ENCODE assay signal across 24 cellular contexts in genomic region chrX:71298119-71298518, GRCh38. TPM values are rescaled to one million over a fixed set of nuclear protein-coding genes. Genes with fewer than 3 reads are reported as not detected.
DNase-seq lines count a peak whose midpoint lies in the region; ATAC-seq, FAIRE-seq and TF ChIP-seq lines count a peak whose summit lies in the region.
"Had no signal": no experiment of that assay in that cellular context is flagged by ENCODE, and none has a peak within 500 bp of the region (broad histone marks: within the 10 kb centered on the region; RNA-seq: fewer than 3 reads in every experiment).

No MANE protein-coding gene starts in this region.

- no peak overlapping the region for H3K4me3 Mint-ChIP-seq in HFFc6
- H3K4me3 Mint-ChIP-seq: B cell, CD14-positive monocyte had no signal

- in situ Hi-C loops in HepG2 (cut with HindIII; ENCODE audit: extremely low pct_ligation_motif_present, low pct_unique_long_range_greater_than_20kb) = no loop called here

- peaks cover 51% of the 10 kb centered on the region for H3K36me3 Mint-ChIP-seq in HFFc6 (ENCODE audit: low read depth)

- H3K79me2 ChIP-seq in HepG2 (ENCODE audit: insufficient read depth, low read length) = no peaks in the 10 kb centered on the region

- H3K4me2 ChIP-seq in HepG2 (ENCODE audit: low read depth, low read length) = no peak overlapping the region

- no peaks in the 10 kb centered on the region for H3K9me3 Mint-ChIP-seq in HFFc6

- BruUV-seq in HepG2 (replicated peaks; lab: Mats Ljungman, UMichigan) = no TSS peak

- H3K27me3 ChIP-seq in HepG2 (ENCODE audit: control insufficient read depth in 1 of 2, insufficient read depth in 2 of 2, low read length in 2 of 2) = no peaks in the 10 kb centered on the region

- H3K4me1 Mint-ChIP-seq in HFFc6 (ENCODE audit: low read depth) = peaks cover 35% of the 10 kb centered on the region
- H3K4me1 Mint-ChIP-seq: B cell had no signal

- H3K27ac ChIP-seq in HepG2 (ENCODE audit: extremely low read length, insufficient read depth, low read length) = no peak overlapping the region

- peaks cover 60% of the 10 kb centered on the region for H3K4me1 ChIP-seq in HepG2 (ENCODE audit: insufficient read depth, low read length)

- ATAC-seq in Right ventricle myocardium inferior (peak; percentile 29), left cardiac atrium (no peak), HepG2 (no peak), HG03139 (IDR thresholded peaks at IDR 0.05; ENCODE audit: unreplicated experiment) (no peak)

- DNase-seq in Right ventricle myocardium inferior (ENCODE audit: missing footprints) = no peak
- DNase-seq in left cardiac atrium = no peak
- DNase-seq in HFFc6 = no peak
- DNase-seq in choroid plexus epithelial cell (ENCODE audit: low read depth) = peak; percentile 61
- no peak for DNase-seq in HepG2 (ENCODE audit: low spot score)
- DNase-seq in activated CD8-positive, alpha-beta memory T cell treated with anti-CD3 and anti-CD28 coated beads for 24 hours = no peak
- DNase-seq in NCI-H2081 treated with DMSO at 0.1 percent for 48 hours (lab: John Stamatoyannopoulos, UW) = no peak
- DNase-seq: DMS53, EL, GF-D8, H7, KBM-7, NCI-H1105 treated with DMSO at 0.1 percent for 48 hours, NCI-H1694, NCI-H2081, NCI-H446, NCI-H526 treated with DMSO at 0.1 percent for 48 hours, OCI-M1 had no signal

- no peaks in the 10 kb centered on the region for H4K20me1 ChIP-seq in HepG2 (ENCODE audit: insufficient read depth, low read length)

- no peak overlapping the region for H2AFZ ChIP-seq in HepG2 (ENCODE audit: low read length)

- CTCF ChIA-PET in HepG2 (lab: Yijun Ruan, JAX; ENCODE audit: low intra/inter-chr PET ratio, low total read pairs) = no interaction called here

- TF ChIP-seq CTCF in HFFc6 (IDR thresholded peaks at IDR 0.05) (no peak), choroid plexus epithelial cell (conservative IDR thresholded peaks at IDR 0.05; ENCODE audit: low read depth, low read length) (no peak), HepG2 (CRISPR knock-in tag; IDR thresholded peaks at IDR 0.05) (no peak)

- TF ChIP-seq POLR2A in HepG2 (IDR thresholded peaks at IDR 0.05; ENCODE audit: insufficient read depth in 1 of 2, low read depth in 2 of 2, low read length in 2 of 2) = no peak; a peak in 1 of 4 replicates

- no peaks in the 10 kb centered on the region for H3K9me3 ChIP-seq in HepG2 (ENCODE audit: low read length)

- POLR2A ChIA-PET in HepG2 (lab: Yijun Ruan, JAX) = interaction anchor here (1.2 to 3.1 kb wide), 2 partner anchors 15 to 68 kb away, joined by 6 to 13 read pairs; partner anchors contain the start of genes NONO and TAF1

- H3K27ac Mint-ChIP-seq in HFFc6 = peak overlapping the region; percentile 17; the same call in 1 of the 2 replicates
- H3K27ac Mint-ChIP-seq: B cell had no signal

- WGBS in HepG2 (ENCODE audit: low lambda C conversion rate) = 80% methylated on average over 2 of the region's 3 CpGs

- no peak for TF ChIP-seq RAD21 in HepG2 (CRISPR knock-in tag; IDR thresholded peaks at IDR 0.05)

- H3K27me3 Mint-ChIP-seq in HFFc6 (ENCODE audit: insufficient read depth) = peaks cover 3% of the 10 kb centered on the region
- H3K27me3 Mint-ChIP-seq: B cell had no signal

- H3K9ac ChIP-seq in HepG2 (ENCODE audit: insufficient read depth, low read depth, low read length) = no peak overlapping the region

- no peak for FAIRE-seq in HepG2 (lab: Jason Lieb, UNC)
- FAIRE-seq: A204.1, D721Med, RCC 7860 had no signal

- TF ChIP-seq EP300 in HepG2 (IDR thresholded peaks at IDR 0.05; ENCODE audit: low read depth in 2 of 2, low read length in 2 of 2) = no peak
- no peak for TF ChIP-seq EP300 in HepG2 (CRISPR knock-in tag; IDR thresholded peaks at IDR 0.05; ENCODE audit: borderline replicate concordance)

- intact Hi-C loops in Right ventricle myocardium inferior (cut with DNase I) (no loop called here), left cardiac atrium (cut with DNase I) (no loop called here), HepG2 (cut with micrococcal nuclease; ENCODE audit: unreplicated experiment) (no loop called here)

- peaks cover 7 to 44% of the 10 kb centered on the region in 2 experiments; a peak in 4 of 5 replicates for H3K36me3 ChIP-seq in HepG2 (replicated peaks in 1 of 2; ENCODE audit: control insufficient read depth in 1 of 2, insufficient read depth in 2 of 2, low read length in 2 of 2)

- H3K4me3 ChIP-seq in choroid plexus epithelial cell (ENCODE audit: low read depth, low read length) (no peak overlapping the region), HepG2 (replicated peaks in 1 of 3; ENCODE audit: insufficient read depth in 1 of 3, low read depth in 2 of 3, low read length in 3 of 3) (no peak overlapping the region)

RNA-seq across cellular contexts. Expression of gene ITGB1BP2, which starts 3.4 kb away (rescaled TPM):
- total RNA-seq in Right ventricle myocardium inferior = 105 TPM
- total RNA-seq in left cardiac atrium = 100 to 1,000 TPM in 1 of 2 donors, 10 to 100 TPM in 1; 90.5 to 115 TPM
- total RNA-seq in HFFc6 (2021; fragmentation: NEBNext Ultra II Directional; extraction: Animal tissue kit (Norgen Biotek cat#: 25700)) = under 1 TPM; 0.50 to 0.95 (median 0.57) TPM
- total RNA-seq in HepG2 (2016; rRNA removed; fragmentation: Illumina TruSeq; extraction: Trizol) = 0.21 and 2.2 TPM in 2 replicates
- total RNA-seq in HepG2 (2016; cell fraction: cytosol; rRNA removed; fragmentation: Illumina TruSeq; extraction: Trizol; ENCODE audit: low read depth) = not detected in 2 replicates
- 0.28 and 2.0 TPM in 2 replicates for total RNA-seq in HepG2 (2016; cell fraction: insoluble cytoplasmic fraction; rRNA removed; fragmentation: Illumina TruSeq; extraction: Trizol)
- total RNA-seq in HepG2 (2016; cell fraction: membrane; rRNA removed; fragmentation: Illumina TruSeq; extraction: Trizol) = 0.24 and 0.46 TPM in 2 replicates
- 3.9 and 6.3 TPM in 2 replicates for total RNA-seq in HepG2 (2016; cell fraction: nucleus; rRNA removed; fragmentation: Illumina TruSeq; extraction: Trizol)
- polyA plus RNA-seq in HepG2 (2011; rRNA removed) = 0.88 and 0.90 TPM in 2 replicates
- 0.16 and 0.17 TPM in 2 replicates for polyA plus RNA-seq in HepG2 (2011; cell fraction: cytosol; rRNA removed)
- polyA plus RNA-seq in HepG2 (2011; cell fraction: nucleus; rRNA removed) = 3.9 and 4.8 TPM in 2 replicates
- 0.44 and 0.46 TPM in 2 replicates for polyA plus RNA-seq in HepG2 (2012)
- polyA plus RNA-seq in HepG2 (2016; cell fraction: cytosol; fragmentation: Illumina TruSeq; extraction: Trizol; ENCODE audit: low read depth) = 0.19 TPM in 1 of 2 replicates, not detected in the other
- polyA plus RNA-seq in HepG2 (2016; cell fraction: insoluble cytoplasmic fraction; fragmentation: Illumina TruSeq; extraction: Trizol; ENCODE audit: low read depth) = not detected in 2 replicates
- not detected in 2 replicates for polyA plus RNA-seq in HepG2 (2016; cell fraction: membrane; fragmentation: Illumina TruSeq; extraction: Trizol; ENCODE audit: low read depth)
- 6.4 and 6.6 TPM in 2 replicates for polyA plus RNA-seq in HepG2 (2016; cell fraction: nucleus; fragmentation: Illumina TruSeq; extraction: Trizol; ENCODE audit: insufficient read depth, low read depth)
- polyA minus RNA-seq in HepG2 (2011; rRNA and poly(A)+ RNA removed; ENCODE audit: low replicate concordance) = 3.5 and 4.2 TPM in 2 replicates
- not detected in 2 replicates for polyA minus RNA-seq in HepG2 (2011; cell fraction: cytosol; rRNA and poly(A)+ RNA removed)
- 8.8 and 13.2 TPM in 2 replicates for polyA minus RNA-seq in HepG2 (2011; cell fraction: nucleus; rRNA and poly(A)+ RNA removed)
- polyA plus RNA-seq: CD14-positive monocyte had no signal

RNA-seq across cellular contexts. Expression of gene NONO, which starts 14.7 kb away (rescaled TPM):
- total RNA-seq in Right ventricle myocardium inferior = 120 TPM
- total RNA-seq in left cardiac atrium = 100 to 1,000 TPM in 1 of 2 donors, 10 to 100 TPM in 1; 99.7 to 130 TPM
- total RNA-seq in HFFc6 (2021; fragmentation: NEBNext Ultra II Directional; extraction: Animal tissue kit (Norgen Biotek cat#: 25700)) = 100 to 1,000 TPM; 367 to 495 (median 421) TPM
- total RNA-seq in HepG2 (2016; rRNA removed; fragmentation: Illumina TruSeq; extraction: Trizol) = 387 and 408 TPM in 2 replicates
- total RNA-seq in HepG2 (2016; cell fraction: cytosol; rRNA removed; fragmentation: Illumina TruSeq; extraction: Trizol; ENCODE audit: low read depth) = 83.7 and 96.2 TPM in 2 replicates
- total RNA-seq in HepG2 (2016; cell fraction: insoluble cytoplasmic fraction; rRNA removed; fragmentation: Illumina TruSeq; extraction: Trizol) = 357 and 407 TPM in 2 replicates
- 204 and 232 TPM in 2 replicates for total RNA-seq in HepG2 (2016; cell fraction: membrane; rRNA removed; fragmentation: Illumina TruSeq; extraction: Trizol)
- 276 and 309 TPM in 2 replicates for total RNA-seq in HepG2 (2016; cell fraction: nucleus; rRNA removed; fragmentation: Illumina TruSeq; extraction: Trizol)
- polyA plus RNA-seq in HepG2 (2011; rRNA removed) = 552 and 605 TPM in 2 replicates
- 203 and 275 TPM in 2 replicates for polyA plus RNA-seq in HepG2 (2011; cell fraction: cytosol; rRNA removed)
- 485 and 567 TPM in 2 replicates for polyA plus RNA-seq in HepG2 (2011; cell fraction: nucleus; rRNA removed)
- polyA plus RNA-seq in HepG2 (2012) = 362 and 372 TPM in 2 replicates
- 48.7 and 62.5 TPM in 2 replicates for polyA plus RNA-seq in HepG2 (2016; cell fraction: cytosol; fragmentation: Illumina TruSeq; extraction: Trizol; ENCODE audit: low read depth)
- polyA plus RNA-seq in HepG2 (2016; cell fraction: insoluble cytoplasmic fraction; fragmentation: Illumina TruSeq; extraction: Trizol; ENCODE audit: low read depth) = 393 and 468 TPM in 2 replicates
- polyA plus RNA-seq in HepG2 (2016; cell fraction: membrane; fragmentation: Illumina TruSeq; extraction: Trizol; ENCODE audit: low read depth) = 164 and 203 TPM in 2 replicates
- polyA plus RNA-seq in HepG2 (2016; cell fraction: nucleus; fragmentation: Illumina TruSeq; extraction: Trizol; ENCODE audit: insufficient read depth, low read depth) = 514 and 576 TPM in 2 replicates
- polyA minus RNA-seq in HepG2 (2011; rRNA and poly(A)+ RNA removed; ENCODE audit: low replicate concordance) = 327 and 803 TPM in 2 replicates
- 186 and 264 TPM in 2 replicates for polyA minus RNA-seq in HepG2 (2011; cell fraction: cytosol; rRNA and poly(A)+ RNA removed)
- 151 and 173 TPM in 2 replicates for polyA minus RNA-seq in HepG2 (2011; cell fraction: nucleus; rRNA and poly(A)+ RNA removed)

RNA-seq across cellular contexts. Expression of gene ZMYM3, which starts 44.2 kb away (rescaled TPM):
- 14.2 TPM for total RNA-seq in Right ventricle myocardium inferior
- 10 to 100 TPM; 11.9 to 13.6 TPM for total RNA-seq in left cardiac atrium
- total RNA-seq in HFFc6 (2021; fragmentation: NEBNext Ultra II Directional; extraction: Animal tissue kit (Norgen Biotek cat#: 25700)) = 10 to 100 TPM; 26.3 to 32.4 (median 28.4) TPM
- total RNA-seq in HepG2 (2016; rRNA removed; fragmentation: Illumina TruSeq; extraction: Trizol) = 26.4 and 34.7 TPM in 2 replicates
- 4.0 and 4.2 TPM in 2 replicates for total RNA-seq in HepG2 (2016; cell fraction: cytosol; rRNA removed; fragmentation: Illumina TruSeq; extraction: Trizol; ENCODE audit: low read depth)
- 26.2 and 32.3 TPM in 2 replicates for total RNA-seq in HepG2 (2016; cell fraction: insoluble cytoplasmic fraction; rRNA removed; fragmentation: Illumina TruSeq; extraction: Trizol)
- total RNA-seq in HepG2 (2016; cell fraction: membrane; rRNA removed; fragmentation: Illumina TruSeq; extraction: Trizol) = 8.5 and 9.0 TPM in 2 replicates
- 27.9 and 28.4 TPM in 2 replicates for total RNA-seq in HepG2 (2016; cell fraction: nucleus; rRNA removed; fragmentation: Illumina TruSeq; extraction: Trizol)
- 35.4 and 41.5 TPM in 2 replicates for polyA plus RNA-seq in HepG2 (2011; rRNA removed)
- polyA plus RNA-seq in HepG2 (2011; cell fraction: cytosol; rRNA removed) = 22.2 and 22.7 TPM in 2 replicates
- 139 and 141 TPM in 2 replicates for polyA plus RNA-seq in HepG2 (2011; cell fraction: nucleus; rRNA removed)
- polyA plus RNA-seq in HepG2 (2012) = 34.7 and 36.0 TPM in 2 replicates
- 1.3 and 1.5 TPM in 2 replicates for polyA plus RNA-seq in HepG2 (2016; cell fraction: cytosol; fragmentation: Illumina TruSeq; extraction: Trizol; ENCODE audit: low read depth)
- polyA plus RNA-seq in HepG2 (2016; cell fraction: insoluble cytoplasmic fraction; fragmentation: Illumina TruSeq; extraction: Trizol; ENCODE audit: low read depth) = 23.8 and 29.3 TPM in 2 replicates
- polyA plus RNA-seq in HepG2 (2016; cell fraction: membrane; fragmentation: Illumina TruSeq; extraction: Trizol; ENCODE audit: low read depth) = 3.9 and 4.4 TPM in 2 replicates
- 56.0 and 62.2 TPM in 2 replicates for polyA plus RNA-seq in HepG2 (2016; cell fraction: nucleus; fragmentation: Illumina TruSeq; extraction: Trizol; ENCODE audit: insufficient read depth, low read depth)
- polyA minus RNA-seq in HepG2 (2011; rRNA and poly(A)+ RNA removed; ENCODE audit: low replicate concordance) = 41.9 and 70.9 TPM in 2 replicates
- 35.6 and 37.1 TPM in 2 replicates for polyA minus RNA-seq in HepG2 (2011; cell fraction: cytosol; rRNA and poly(A)+ RNA removed)
- 37.1 and 49.9 TPM in 2 replicates for polyA minus RNA-seq in HepG2 (2011; cell fraction: nucleus; rRNA and poly(A)+ RNA removed)

Comparison
In these comparisons a context has a peak if more than half of its experiments do, and no peak if none do; other contexts are left out.
1. RNA of gene ITGB1BP2, which starts 3.4 kb away (total RNA-seq): 90.5 to 115 TPM in left cardiac atrium and 105 TPM in Right ventricle myocardium inferior (single experiment); 0.21 to 6.3 TPM in HepG2 and 0.50 to 0.95 TPM in HFFc6; every median in the first group is over 10 times any median in the second.